ENCODE assay signal across 19 cellular contexts in the genomic region with DNA sequence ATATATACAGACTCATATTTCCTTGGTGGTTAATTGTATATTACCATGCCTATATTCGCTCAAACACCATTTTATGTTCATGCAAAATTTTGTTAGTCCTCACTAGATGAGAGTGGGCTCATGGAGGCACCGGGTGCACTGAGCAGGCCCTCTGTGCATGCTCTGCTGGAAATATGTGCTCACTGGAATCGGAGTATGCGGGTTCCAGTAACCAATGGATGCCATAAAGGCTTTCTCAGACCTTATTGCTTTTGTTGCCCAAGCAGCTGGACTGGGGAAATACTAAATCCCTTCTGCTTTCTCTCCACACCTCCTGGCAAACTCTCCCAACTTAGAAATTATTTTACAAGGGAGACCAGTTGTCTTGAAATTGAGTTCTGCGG. TPM values are rescaled to one million over a fixed set of nuclear protein-coding genes. Genes with fewer than 3 reads are reported as not detected.
DNase-seq lines count a peak whose midpoint lies in the region; ATAC-seq, FAIRE-seq and TF ChIP-seq lines count a peak whose summit lies in the region.
"Had no signal": no experiment of that assay in that cellular context is flagged by ENCODE, and none has a peak within 500 bp of the region (broad histone marks: within the 10 kb centered on the region; RNA-seq: fewer than 3 reads in every experiment).

No MANE protein-coding gene starts in this region.

- H3K9me3 Mint-ChIP-seq in nephron = no peaks in the 10 kb centered on the region
- no peaks in the 10 kb centered on the region for H3K9me3 Mint-ChIP-seq in activated naive CD8-positive, alpha-beta T cell treated with anti-CD3 and anti-CD28 coated beads, Interleukin-2, amount 50 U/mL, for 24 hours
- H3K9me3 Mint-ChIP-seq: effector memory CD8-positive, alpha-beta T cell had no signal

- H3K4me3 ChIP-seq in SK-N-SH (ENCODE audit: low read depth in 2 of 2, low read length in 1 of 2) = no peak overlapping the region
- H3K4me3 ChIP-seq in H1 (ENCODE audit: extremely low read depth in 1 of 4, insufficient read depth in 2 of 4, low read depth in 3 of 4, low read length in 4 of 4) = no peak overlapping the region
- peak overlapping the region; percentile 69 to 71 for H3K4me3 ChIP-seq in tibial artery
- H3K4me3 ChIP-seq: pancreas had no signal

- no peaks in the 10 kb centered on the region for H3K79me1 ChIP-seq in H1 (ENCODE audit: low read depth, low read length)

- TF ChIP-seq POLR2A in H1 (IDR thresholded peaks at IDR 0.05; ENCODE audit: control extremely low read depth in 1 of 2, low read depth in 2 of 2, low read length in 2 of 2) = no peak

- H2BK15ac ChIP-seq in H1 (ENCODE audit: low read length) = no peak overlapping the region

- H2BK20ac ChIP-seq in H1 (ENCODE audit: low read length) = no peak overlapping the region

- ATAC-seq in SK-N-SH treated with all-trans-retinoic acid at 6 μM for 48 hours (no peak), GM18517 (IDR thresholded peaks at IDR 0.05; ENCODE audit: unreplicated experiment) (no peak)
- ATAC-seq in activated naive CD8-positive, alpha-beta T cell treated with anti-CD3 and anti-CD28 coated beads, Interleukin-2, amount 50 U/mL, for 24 hours = no peak
- ATAC-seq: effector memory CD8-positive, alpha-beta T cell; left colon; pancreas had no signal

- no peak overlapping the region for H2AK5ac ChIP-seq in H1 (ENCODE audit: low read depth, low read length)

- WGBS in SK-N-SH (ENCODE audit: low lambda C conversion rate) = 92% methylated on average over 5 of the region's 5 CpGs
- 48% methylated on average over 5 of the region's 5 CpGs; no CpG with 5 or more reads in 1 of the 2 experiments for WGBS in H1 (ENCODE audit: extremely low coverage in 1 of 2, insufficient coverage in 1 of 2, insufficient read length in 1 of 2, insufficient replicate concordance in 2 of 2, low coverage in 1 of 2, low lambda C conversion rate in 2 of 2, missing lambda C conversion rate in 1 of 2), 2 experiments

- H4K91ac ChIP-seq in H1 (replicated peaks; ENCODE audit: insufficient read length, low read length) = no peak overlapping the region

- H3K9me3 ChIP-seq in SK-N-SH = no peaks in the 10 kb centered on the region
- no peaks in the 10 kb centered on the region for H3K9me3 ChIP-seq in H1 (ENCODE audit: insufficient read depth in 2 of 2, low read depth in 1 of 2, low read length in 1 of 2)
- H3K9me3 ChIP-seq in tibial artery = no peaks in the 10 kb centered on the region
- H3K9me3 ChIP-seq: pancreas had no signal

- no peaks in the 10 kb centered on the region for H3K9me2 ChIP-seq in SK-N-SH

- POLR2A ChIA-PET in SK-N-SH (lab: Yijun Ruan, JAX) (no interaction called here), H1 (lab: Charles Lee; ENCODE audit: partially characterized antibody) (interaction anchor here (1.5 kb wide), 1 partner anchor 20 kb away, joined by 4 read pairs; a partner anchor contains a TSS)

- FAIRE-seq in H1 (lab: Jason Lieb, UNC) = no peak
- FAIRE-seq: pancreas, small intestine had no signal

- H3K27me3 ChIP-seq in SK-N-SH (ENCODE audit: insufficient read depth) (no peaks in the 10 kb centered on the region), H1 (replicated peaks in 1 of 4; ENCODE audit: control insufficient read depth in 3 of 4, extremely low read depth in 1 of 4, insufficient read depth in 3 of 4, low read length in 3 of 4) (peaks cover 95 to 100% (median 100%) of the 10 kb centered on the region in 4 experiments), tibial artery (no peaks in the 10 kb centered on the region)

- H3K18ac ChIP-seq in H1 (ENCODE audit: extremely low read depth, low read length) = no peak overlapping the region

- H3K4me1 ChIP-seq in SK-N-SH (ENCODE audit: control insufficient read depth in 1 of 2, insufficient read depth in 2 of 2, low read depth in 1 of 2, low read length in 1 of 2) = peaks cover 7 to 47% of the 10 kb centered on the region in 2 experiments; a peak in 2 of 4 replicates
- H3K4me1 ChIP-seq in H1 (replicated peaks in 1 of 4; ENCODE audit: control insufficient read depth in 3 of 4, insufficient read depth in 4 of 4, low read length in 3 of 4) = peaks cover 0 to 12% (median 4%) of the 10 kb centered on the region in 4 experiments; a peak in 6 of 7 replicates
- peaks cover 0 to 78% (median 47%) of the 10 kb centered on the region in 4 donors for H3K4me1 ChIP-seq in tibial artery

- no peak overlapping the region for H3K56ac ChIP-seq in H1 (replicated peaks; ENCODE audit: insufficient read length, low read depth, low read length)

- H2BK120ac ChIP-seq in H1 (replicated peaks; ENCODE audit: low read depth, low read length) = no peak overlapping the region

- H3K36me3 Mint-ChIP-seq in nephron (ENCODE audit: low read depth) = peaks cover 3% of the 10 kb centered on the region
- no peaks in the 10 kb centered on the region for H3K36me3 Mint-ChIP-seq in activated naive CD8-positive, alpha-beta T cell treated with anti-CD3 and anti-CD28 coated beads, Interleukin-2, amount 50 U/mL, for 24 hours (ENCODE audit: low read depth)

- intact Hi-C loops in tibial artery (cut with DNase I; ENCODE audit: low total_unique reads) = no loop called here

- peaks cover 3% of the 10 kb centered on the region; the same call in 1 of the 2 replicates for H3K23me2 ChIP-seq in H1 (ENCODE audit: low read depth, low read length)

- peaks cover 6% of the 10 kb centered on the region for H3K27me3 Mint-ChIP-seq in nephron (ENCODE audit: low read depth)
- H3K27me3 Mint-ChIP-seq in activated naive CD8-positive, alpha-beta T cell treated with anti-CD3 and anti-CD28 coated beads, Interleukin-2, amount 50 U/mL, for 24 hours = peaks cover 76% of the 10 kb centered on the region

- H4K20me1 ChIP-seq in SK-N-SH (ENCODE audit: insufficient read depth) (no peaks in the 10 kb centered on the region), H1 (replicated peaks in 1 of 2; ENCODE audit: control insufficient read depth in 1 of 2, insufficient read depth in 2 of 2, low read length in 2 of 2) (peaks cover 11 to 31% of the 10 kb centered on the region in 2 experiments)

- CTCF ChIA-PET in SK-N-SH (lab: Yijun Ruan, JAX) = interaction anchor here (1.3 to 23.2 kb wide), 5 partner anchors 12 to 187 kb away, joined by 5 to 548 read pairs (median 42); a partner anchor contains a TSS
- CTCF ChIA-PET in H1 (lab: Charles Lee; ENCODE audit: partially characterized antibody) = interaction anchor here (1.8 to 1.9 kb wide), 3 partner anchors 29 to 189 kb away, joined by 3 to 5 read pairs (median 4); no protein-coding TSS in a partner anchor

- H3K14ac ChIP-seq in H1 (ENCODE audit: insufficient read length) = no peak overlapping the region

- TF ChIP-seq CTCF in SK-N-SH (IDR thresholded peaks at IDR 0.05) (no peak), H1 (IDR thresholded peaks at IDR 0.05; ENCODE audit: control extremely low read depth in 1 of 3, insufficient read depth in 1 of 3, low read depth in 1 of 3, low read length in 3 of 3) (no peak), nephron (IDR thresholded peaks at IDR 0.05; ENCODE audit: unreplicated experiment in 3 of 3) (no peak), tibial artery (IDR thresholded peaks at IDR 0.05) (no peak)

- H3K9ac ChIP-seq in SK-N-SH (no peak overlapping the region), H1 (replicated peaks in 1 of 4; ENCODE audit: extremely low read depth in 1 of 4, low read depth in 3 of 4, low read length in 3 of 4) (no peak overlapping the region)

- H3K36me3 ChIP-seq in SK-N-SH (replicated peaks in 1 of 2; ENCODE audit: control insufficient read depth in 1 of 2, insufficient read depth in 2 of 2, low read length in 1 of 2) = no peaks in the 10 kb centered on the region
- H3K36me3 ChIP-seq in H1 (ENCODE audit: control insufficient read depth in 2 of 4, insufficient read depth in 4 of 4, low read length in 3 of 4) = no peaks in the 10 kb centered on the region; a peak in 1 of 8 replicates
- H3K36me3 ChIP-seq in tibial artery = no peaks in the 10 kb centered on the region
- H3K36me3 ChIP-seq: pancreas had no signal

- no peak overlapping the region for H3K4ac ChIP-seq in H1 (replicated peaks; ENCODE audit: insufficient read length, low read depth, low read length)

- peak overlapping the region; percentile 95 to 98 (median 97) for H3K27ac Mint-ChIP-seq in nephron
- no peak overlapping the region for H3K27ac Mint-ChIP-seq in activated naive CD8-positive, alpha-beta T cell treated with anti-CD3 and anti-CD28 coated beads, Interleukin-2, amount 50 U/mL, for 24 hours
- H3K27ac Mint-ChIP-seq: effector memory CD8-positive, alpha-beta T cell had no signal

- no peak overlapping the region for H2BK5ac ChIP-seq in H1 (ENCODE audit: low read depth, low read length)

- H3K4me2 ChIP-seq in SK-N-SH = 0 out of 2 replicates have a peak overlapping the region, but pooled peaks have one; percentile 3
- no peak overlapping the region for H3K4me2 ChIP-seq in H1 (ENCODE audit: insufficient read depth in 1 of 2, low read depth in 2 of 2, low read length in 2 of 2)

- H3K79me2 ChIP-seq in SK-N-SH (ENCODE audit: insufficient read depth) = peaks cover 10% of the 10 kb centered on the region; the same call in 1 of the 2 replicates
- H3K79me2 ChIP-seq in H1 (ENCODE audit: control insufficient read depth in 1 of 2, insufficient read depth in 2 of 2, low read length in 2 of 2) = no peaks in the 10 kb centered on the region

- peaks cover 9% of the 10 kb centered on the region for H3F3A ChIP-seq in SK-N-SH (replicated peaks; ENCODE audit: insufficient read depth)

- TF ChIP-seq RAD21 in SK-N-SH (IDR thresholded peaks at IDR 0.05; ENCODE audit: low read length) = no peak
- TF ChIP-seq RAD21 in H1 (IDR thresholded peaks at IDR 0.05 in 1 of 2, conservative IDR thresholded peaks at IDR 0.05 in 1 of 2; ENCODE audit: low read depth in 2 of 2, low read length in 2 of 2) = no peak

- DNase-seq in SK-N-SH (no peak), H1 (ENCODE audit: low read depth in 1 of 2, low spot score in 2 of 2) (no peak), tibial artery (no peak), NCI-H524 (lab: John Stamatoyannopoulos, UW) (no peak)
- DNase-seq in activated naive CD8-positive, alpha-beta T cell treated with anti-CD3 and anti-CD28 coated beads, Interleukin-2, amount 50 U/mL, for 24 hours = no peak
- DNase-seq: activated gamma-delta T cell treated with Interleukin-2 at 50 U/mL for 16 hours; anterior cingulate cortex; effector memory CD8-positive, alpha-beta T cell; left colon; NCI-H2227 treated with DMSO at 0.1 percent for 48 hours; pancreas; small intestine; stimulated activated CD4-positive, alpha-beta T cell treated with anti-CD3 and anti-CD28 coated beads, Interleukin-4, amount 100 ng/mL, for 24 hours had no signal

- peak overlapping the region; percentile 85 to 90 (median 89) for H3K4me3 Mint-ChIP-seq in nephron
- no peak overlapping the region for H3K4me3 Mint-ChIP-seq in activated naive CD8-positive, alpha-beta T cell treated with anti-CD3 and anti-CD28 coated beads, Interleukin-2, amount 50 U/mL, for 24 hours

- no peak overlapping the region for H4K5ac ChIP-seq in H1 (ENCODE audit: insufficient read length, low read depth, low read length)

- no peak overlapping the region for H4K8ac ChIP-seq in H1 (ENCODE audit: extremely low read depth, insufficient read depth, low read length)

- H3K4me1 Mint-ChIP-seq in nephron = peaks cover 63% of the 10 kb centered on the region
- H3K4me1 Mint-ChIP-seq in activated naive CD8-positive, alpha-beta T cell treated with anti-CD3 and anti-CD28 coated beads, Interleukin-2, amount 50 U/mL, for 24 hours = peaks cover 12% of the 10 kb centered on the region

- no peak overlapping the region; the same call in 1 of the 2 replicates for H2BK12ac ChIP-seq in H1 (ENCODE audit: low read depth, low read length)

- H2AFZ ChIP-seq in SK-N-SH (ENCODE audit: low read depth) = no peak overlapping the region
- no peak overlapping the region for H2AFZ ChIP-seq in H1 (ENCODE audit: low read length)

- TF ChIP-seq EP300 in SK-N-SH (IDR thresholded peaks at IDR 0.05; ENCODE audit: borderline replicate concordance in 1 of 2, low read depth in 1 of 2, low read length in 1 of 2) (no peak), H1 (IDR thresholded peaks at IDR 0.05; ENCODE audit: borderline replicate concordance in 1 of 2, low read depth in 2 of 2, low read length in 2 of 2) (no peak)

- no peak overlapping the region for H3K23ac ChIP-seq in H1 (ENCODE audit: insufficient read length)

- H3K27ac ChIP-seq in SK-N-SH (ENCODE audit: low read depth in 2 of 2, low read length in 1 of 2) (no peak overlapping the region), H1 (ENCODE audit: low read depth, low read length) (no peak overlapping the region), tibial artery (peak overlapping the region; percentile 98)
- H3K27ac ChIP-seq: C4-2B, pancreas had no signal

RNA-seq across cellular contexts. Expression of a gene that starts 7.7 kb away (rescaled TPM):
- polyA plus RNA-seq in SK-N-SH (2012; rRNA removed) (6.1 and 9.1 TPM in 2 replicates), H1 (2011; rRNA removed) (not detected in 2 replicates)
- polyA plus RNA-seq in SK-N-SH (2012; cell fraction: cytosol; rRNA removed) = 6.4 and 7.6 TPM in 2 replicates
- 14.9 and 15.9 TPM in 2 replicates for polyA plus RNA-seq in SK-N-SH (2012; cell fraction: nucleus; rRNA removed)
- not detected in 2 replicates for total RNA-seq in H1 (2021; fragmentation: NEBNext Ultra II Directional; extraction: Animal tissue kit (Norgen Biotek cat#: 25700))
- polyA plus RNA-seq in H1 (2011; cell fraction: cytosol; rRNA removed) = not detected
- not detected for polyA plus RNA-seq in H1 (2011; cell fraction: nucleus; rRNA removed)
- not detected in 4 replicates for polyA plus RNA-seq in H1 (2012, experiment 1 of 2)
- not detected for polyA plus RNA-seq in H1 (2012, experiment 2 of 2)
- not detected for polyA plus RNA-seq in H1 (2013, experiment 1 of 2)
- polyA plus RNA-seq in H1 (2013, experiment 2 of 2) = not detected
- polyA minus RNA-seq in H1 (2011; rRNA and poly(A)+ RNA removed) = not detected in 2 replicates
- not detected for polyA minus RNA-seq in H1 (2011; cell fraction: cytosol; rRNA and poly(A)+ RNA removed)
- polyA minus RNA-seq in H1 (2011; cell fraction: nucleus; rRNA and poly(A)+ RNA removed) = not detected
- total RNA-seq: chondrocyte, left colon, mononuclear cell had no signal

RNA-seq across cellular contexts. Expression of a gene that starts 11.8 kb away (rescaled TPM):
- polyA plus RNA-seq in SK-N-SH (2012; rRNA removed) (1.7 and 1.8 TPM in 2 replicates), H1 (2011; rRNA removed) (not detected in 2 replicates)
- polyA plus RNA-seq in SK-N-SH (2012; cell fraction: cytosol; rRNA removed) = 1.8 and 2.0 TPM in 2 replicates
- polyA plus RNA-seq in SK-N-SH (2012; cell fraction: nucleus; rRNA removed) = 0.53 and 0.75 TPM in 2 replicates
- total RNA-seq in H1 (2021; fragmentation: NEBNext Ultra II Directional; extraction: Animal tissue kit (Norgen Biotek cat#: 25700)) = not detected in 2 replicates
- not detected for polyA plus RNA-seq in H1 (2011; cell fraction: cytosol; rRNA removed)
- not detected for polyA plus RNA-seq in H1 (2011; cell fraction: nucleus; rRNA removed)
- polyA plus RNA-seq in H1 (2012, experiment 1 of 2) = 0.09 TPM in 1 of 4 replicates, not detected in the others
- polyA plus RNA-seq in H1 (2012, experiment 2 of 2) = not detected
- not detected for polyA plus RNA-seq in H1 (2013, experiment 1 of 2)
- polyA plus RNA-seq in H1 (2013, experiment 2 of 2) = not detected
- not detected in 2 replicates for polyA minus RNA-seq in H1 (2011; rRNA and poly(A)+ RNA removed)
- not detected for polyA minus RNA-seq in H1 (2011; cell fraction: cytosol; rRNA and poly(A)+ RNA removed)
- not detected for polyA minus RNA-seq in H1 (2011; cell fraction: nucleus; rRNA and poly(A)+ RNA removed)
- total RNA-seq: chondrocyte, left colon, mononuclear cell, pancreas had no signal
- polyA plus RNA-seq: pancreas had no signal

RNA-seq across cellular contexts. Expression of a gene that starts 12.3 kb away (rescaled TPM):
- polyA plus RNA-seq in SK-N-SH (2012; rRNA removed) (1.5 and 2.1 TPM in 2 replicates), H1 (2011; rRNA removed) (not detected in 2 replicates)
- 1.2 and 1.8 TPM in 2 replicates for polyA plus RNA-seq in SK-N-SH (2012; cell fraction: cytosol; rRNA removed)
- polyA plus RNA-seq in SK-N-SH (2012; cell fraction: nucleus; rRNA removed) = 1.7 and 2.3 TPM in 2 replicates
- not detected in 2 replicates for total RNA-seq in H1 (2021; fragmentation: NEBNext Ultra II Directional; extraction: Animal tissue kit (Norgen Biotek cat#: 25700))
- polyA plus RNA-seq in H1 (2011; cell fraction: cytosol; rRNA removed) = not detected
- polyA plus RNA-seq in H1 (2011; cell fraction: nucleus; rRNA removed) = not detected
- not detected in 4 replicates for polyA plus RNA-seq in H1 (2012, experiment 1 of 2)
- polyA plus RNA-seq in H1 (2012, experiment 2 of 2) = not detected
- not detected for polyA plus RNA-seq in H1 (2013, experiment 1 of 2)
- not detected for polyA plus RNA-seq in H1 (2013, experiment 2 of 2)
- polyA minus RNA-seq in H1 (2011; rRNA and poly(A)+ RNA removed) = not detected in 2 replicates
- polyA minus RNA-seq in H1 (2011; cell fraction: cytosol; rRNA and poly(A)+ RNA removed) = not detected
- not detected for polyA minus RNA-seq in H1 (2011; cell fraction: nucleus; rRNA and poly(A)+ RNA removed)
- total RNA-seq: chondrocyte, left colon, mononuclear cell, pancreas had no signal
- polyA plus RNA-seq: pancreas had no signal

RNA-seq across cellular contexts. Expression of a gene that starts 20.6 kb away (rescaled TPM):
- 1.2 and 1.9 TPM in 2 replicates for polyA plus RNA-seq in SK-N-SH (2012; rRNA removed)
- polyA plus RNA-seq in SK-N-SH (2012; cell fraction: cytosol; rRNA removed) = 1.8 and 2.4 TPM in 2 replicates
- polyA plus RNA-seq in SK-N-SH (2012; cell fraction: nucleus; rRNA removed) = 1.0 and 1.1 TPM in 2 replicates
- not detected in 2 replicates for total RNA-seq in H1 (2021; fragmentation: NEBNext Ultra II Directional; extraction: Animal tissue kit (Norgen Biotek cat#: 25700))
- polyA plus RNA-seq in H1 (2011; rRNA removed) = not detected in 2 replicates
- not detected for polyA plus RNA-seq in H1 (2011; cell fraction: cytosol; rRNA removed)
- not detected for polyA plus RNA-seq in H1 (2011; cell fraction: nucleus; rRNA removed)
- not detected in 4 replicates for polyA plus RNA-seq in H1 (2012, experiment 1 of 2)
- not detected for polyA plus RNA-seq in H1 (2012, experiment 2 of 2)
- not detected for polyA plus RNA-seq in H1 (2013, experiment 1 of 2)
- polyA plus RNA-seq in H1 (2013, experiment 2 of 2) = not detected
- not detected in 2 replicates for polyA minus RNA-seq in H1 (2011; rRNA and poly(A)+ RNA removed)
- not detected for polyA minus RNA-seq in H1 (2011; cell fraction: cytosol; rRNA and poly(A)+ RNA removed)
- polyA minus RNA-seq in H1 (2011; cell fraction: nucleus; rRNA and poly(A)+ RNA removed) = not detected
- total RNA-seq: chondrocyte, left colon, mononuclear cell had no signal
- polyA plus RNA-seq: small intestine had no signal

RNA-seq across cellular contexts. Expression of a gene that starts 33.1 kb away (rescaled TPM):
- polyA plus RNA-seq in SK-N-SH (2012; rRNA removed) = 1.6 and 3.7 TPM in 2 replicates
- polyA plus RNA-seq in SK-N-SH (2012; cell fraction: cytosol; rRNA removed) = 4.7 and 5.9 TPM in 2 replicates
- polyA plus RNA-seq in SK-N-SH (2012; cell fraction: nucleus; rRNA removed) = 6.5 and 7.3 TPM in 2 replicates
- total RNA-seq in H1 (2021; fragmentation: NEBNext Ultra II Directional; extraction: Animal tissue kit (Norgen Biotek cat#: 25700)) = not detected in 2 replicates
- polyA plus RNA-seq in H1 (2011; rRNA removed) = not detected in 2 replicates
- not detected for polyA plus RNA-seq in H1 (2011; cell fraction: cytosol; rRNA removed)
- not detected for polyA plus RNA-seq in H1 (2011; cell fraction: nucleus; rRNA removed)
- polyA plus RNA-seq in H1 (2012, experiment 1 of 2) = not detected in 4 replicates
- polyA plus RNA-seq in H1 (2012, experiment 2 of 2) = not detected
- polyA plus RNA-seq in H1 (2013, experiment 1 of 2) = 0.02 TPM
- polyA plus RNA-seq in H1 (2013, experiment 2 of 2) = 0.02 TPM
- polyA minus RNA-seq in H1 (2011; rRNA and poly(A)+ RNA removed) = not detected in 2 replicates
- polyA minus RNA-seq in H1 (2011; cell fraction: cytosol; rRNA and poly(A)+ RNA removed) = not detected
- not detected for polyA minus RNA-seq in H1 (2011; cell fraction: nucleus; rRNA and poly(A)+ RNA removed)
- total RNA-seq: chondrocyte had no signal

Comparison
In these comparisons a context has a peak if more than half of its experiments do, and no peak if none do; other contexts are left out.
1. H3K27ac ChIP-seq: peak in tibial artery (2 of 2); none in SK-N-SH (0 of 2) and H1 (single experiment).
2. H3K4me3 ChIP-seq: peak in tibial artery (2 of 2); none in SK-N-SH (0 of 2) and H1 (0 of 4).
3. RNA of a gene that starts 7.7 kb away (polyA plus RNA-seq): 6.1 to 15.9 TPM in SK-N-SH; not detected in H1; every median in the first group is over 4 times any median in the second.